Comparison of ENCODE assay signal across 8 cellular contexts in the genomic region with DNA sequence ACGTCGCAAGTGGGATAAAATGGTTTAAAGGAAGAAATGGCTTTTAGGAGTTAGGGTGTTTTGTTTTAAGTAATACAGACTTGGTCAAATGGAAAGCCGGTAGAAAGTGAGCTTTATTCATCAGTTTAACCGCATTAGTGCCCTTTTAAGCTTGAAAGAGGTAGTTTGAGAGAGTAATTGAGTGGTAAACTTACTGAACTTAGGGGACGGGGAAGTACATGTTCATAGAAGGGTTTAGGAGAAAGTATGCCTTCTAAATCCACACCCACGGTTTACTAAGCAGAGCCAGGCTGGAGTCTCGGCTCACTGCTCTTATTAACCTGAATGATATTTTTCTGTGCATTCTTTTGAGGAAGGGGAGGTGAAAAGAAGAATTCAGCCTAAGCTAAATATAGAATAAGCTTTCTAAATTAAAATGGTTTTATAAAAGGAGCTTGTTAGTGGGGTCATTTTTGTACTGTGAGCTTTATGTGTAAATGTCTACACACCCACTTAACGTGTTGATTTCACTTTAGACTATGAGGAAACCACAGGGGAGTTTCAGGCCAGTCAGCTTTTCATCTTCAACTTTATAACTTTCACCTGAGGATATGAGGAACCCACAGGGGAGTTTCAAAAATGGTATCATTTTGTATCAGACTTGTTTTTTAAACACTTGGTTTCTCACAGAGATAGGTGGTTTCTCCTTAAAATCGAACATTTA. TPM values are rescaled to one million over a fixed set of nuclear protein-coding genes. Genes with fewer than 3 reads are reported as not detected.
A peak's percentile ranks its signal among the peaks of the same experiment; 100 is the strongest.
DNase-seq lines count a peak whose midpoint lies in the region; ATAC-seq, FAIRE-seq and TF ChIP-seq lines count a peak whose summit lies in the region.
"Not testable (repeated sequence)": the region's sequence is repeated elsewhere in the genome, so short reads cannot be mapped to it uniquely, and the experiment has no call there.

No MANE protein-coding gene starts in this region.

- H3K4me3 ChIP-seq in IMR-90 (ENCODE audit: insufficient read depth, low read depth, low read length) (peak overlapping the region; percentile 50; the same call in 1 of the 2 replicates), heart left ventricle (peak overlapping the region in 10 of 12 donors; percentile 27 to 78 (median 54)), vagina (peak overlapping the region; percentile 44 to 49)
- not testable (repeated sequence) for H3K4me3 ChIP-seq in GM12878; parathyroid adenoma (ENCODE audit: low read depth, low read length)

- not testable (repeated sequence) for TF ChIP-seq POLR2A in IMR-90 (IDR thresholded peaks at IDR 0.05; ENCODE audit: low read depth, low read length); GM12878 (IDR thresholded peaks at IDR 0.05; ENCODE audit: low read depth, low read length); heart left ventricle (IDR thresholded peaks at IDR 0.05); vagina (IDR thresholded peaks at IDR 0.05)

- not testable (repeated sequence) for DNase-seq in IMR-90; heart left ventricle; vagina (ENCODE audit: extremely low spot score in 2 of 2)
- peak; percentile 58 for DNase-seq in activated CD4-positive, alpha-beta T cell treated with anti-CD3 and anti-CD28 coated beads for 36 hours
- peak; percentile 42 for DNase-seq in GM12878 (ENCODE audit: low read depth, low spot score)

- not testable (repeated sequence) for TF ChIP-seq CTCF in IMR-90 (conservative IDR thresholded peaks at IDR 0.05; ENCODE audit: low read depth, low read length); GM12878 (IDR thresholded peaks at IDR 0.05 in 2 of 3, conservative IDR thresholded peaks at IDR 0.05 in 1 of 3; ENCODE audit: control insufficient read depth in 2 of 3, extremely low read depth in 1 of 3, insufficient read depth in 1 of 3, low read depth in 3 of 3, low read length in 3 of 3); heart left ventricle (IDR thresholded peaks at IDR 0.05); parathyroid adenoma (IDR thresholded peaks at IDR 0.05); vagina (IDR thresholded peaks at IDR 0.05)

- in situ Hi-C loops in IMR-90 (cut with MboI; ENCODE audit: low sequenced_read_pairs); GM12878 (cut with MboI): not testable (repeated sequence)

- H3K14ac ChIP-seq in IMR-90 (replicated peaks; ENCODE audit: low read depth, low read length): not testable (repeated sequence)

- intact Hi-C loops in IMR-90 (cut with micrococcal nuclease); activated CD4-positive, alpha-beta T cell treated with anti-CD3 and anti-CD28 coated beads for 36 hours (cut with DNase I, micrococcal nuclease); GM12878 (cut with micrococcal nuclease; ENCODE audit: unreplicated experiment); heart left ventricle (cut with DNase I); vagina (cut with DNase I): not testable (repeated sequence)

- not testable (repeated sequence) for H2BK15ac ChIP-seq in IMR-90 (ENCODE audit: low read depth, low read length)

- H2AK9ac ChIP-seq in IMR-90 (replicated peaks; ENCODE audit: low read depth, low read length, poor library complexity): not testable (repeated sequence)

- H2AK5ac ChIP-seq in IMR-90 (ENCODE audit: low read depth, low read length): not testable (repeated sequence)

- RAD21 ChIA-PET in GM12878 (lab: Charles Lee; ENCODE audit: unreplicated experiment): not testable (repeated sequence)

- H2BK120ac ChIP-seq in IMR-90 (ENCODE audit: low read depth, low read length): not testable (repeated sequence)

- not testable (repeated sequence) for H3K4me1 ChIP-seq in IMR-90 (ENCODE audit: control insufficient read depth, insufficient read depth, low read length); GM12878 (ENCODE audit: control insufficient read depth, insufficient read depth, low read length); heart left ventricle; parathyroid adenoma; vagina

- not testable (repeated sequence) for FAIRE-seq in GM12878 (lab: Jason Lieb, UNC)

- H4K91ac ChIP-seq in IMR-90 (ENCODE audit: insufficient read depth, low read depth, low read length): not testable (repeated sequence)

- ATAC-seq in GM18520 (IDR thresholded peaks at IDR 0.05; ENCODE audit: unreplicated experiment) (peak; percentile 64), HG02588 (IDR thresholded peaks at IDR 0.05; ENCODE audit: unreplicated experiment) (peak; percentile 60), IMR-90 (ENCODE audit: low read depth) (peak; percentile 8; the same call in 1 of the 2 replicates), GM12878 (peak; percentile 74)
- peak; percentile 81 for ATAC-seq in activated CD4-positive, alpha-beta T cell treated with anti-CD3 and anti-CD28 coated beads for 36 hours
- not testable (repeated sequence) for ATAC-seq in heart left ventricle

- H3K27ac ChIP-seq in IMR-90 (ENCODE audit: insufficient read depth, low read length) (peak overlapping the region; percentile 35; the same call in 1 of the 2 replicates), heart left ventricle (peak overlapping the region in 11 of 12 donors; percentile 33 to 87 (median 69)), parathyroid adenoma (peak overlapping the region; percentile 29), vagina (peak overlapping the region; percentile 87)
- not testable (repeated sequence) for H3K27ac ChIP-seq in GM12878 (ENCODE audit: control insufficient read depth, insufficient read depth)

- H4K20me1 ChIP-seq in IMR-90 (ENCODE audit: insufficient read depth, low read length); GM12878 (ENCODE audit: control insufficient read depth, insufficient read depth): not testable (repeated sequence)

- not testable (repeated sequence) for H3K56ac ChIP-seq in IMR-90 (ENCODE audit: extremely low read depth, insufficient read depth, low read length)

- H4K5ac ChIP-seq in IMR-90 (ENCODE audit: low read depth, low read length): not testable (repeated sequence)

- not testable (repeated sequence) for H3K36me3 Mint-ChIP-seq in activated CD4-positive, alpha-beta T cell treated with anti-CD3 and anti-CD28 coated beads for 36 hours (ENCODE audit: low read depth)

- not testable (repeated sequence) for TF ChIP-seq RAD21 in IMR-90 (IDR thresholded peaks at IDR 0.05; ENCODE audit: low read length); GM12878 (IDR thresholded peaks at IDR 0.05; ENCODE audit: insufficient read depth, low read depth, low read length)

- not testable (repeated sequence) for H3K9me3 ChIP-seq in IMR-90 (ENCODE audit: control insufficient read depth, insufficient read depth, low read length); GM12878 (replicated peaks; ENCODE audit: control insufficient read depth, insufficient read depth, low read length); heart left ventricle; parathyroid adenoma (ENCODE audit: control insufficient read depth, low read length); vagina

- not testable (repeated sequence) for H2AFZ ChIP-seq in IMR-90 (replicated peaks; ENCODE audit: low read length, poor library complexity); GM12878 (ENCODE audit: control insufficient read depth, low read depth, low read length); parathyroid adenoma

- CTCF ChIA-PET in IMR-90 (lab: Yijun Ruan, JAX); activated CD4-positive, alpha-beta T cell treated with anti-CD3 and anti-CD28 coated beads for 36 hours (lab: Charles Lee); GM12878 (lab: Yijun Ruan, JAX): not testable (repeated sequence)

- H3K27ac Mint-ChIP-seq in activated CD4-positive, alpha-beta T cell treated with anti-CD3 and anti-CD28 coated beads for 36 hours: peak overlapping the region; percentile 90

- not testable (repeated sequence) for TF ChIP-seq EP300 in GM12878 (IDR thresholded peaks at IDR 0.05; ENCODE audit: borderline replicate concordance in 1 of 2, control insufficient read depth in 1 of 2, low read depth in 2 of 2, low read length in 2 of 2)

- H3K36me3 ChIP-seq in IMR-90 (ENCODE audit: control insufficient read depth, insufficient read depth, low read length); GM12878 (ENCODE audit: control insufficient read depth in 2 of 2, insufficient read depth in 2 of 2, low read length in 1 of 2); parathyroid adenoma (ENCODE audit: control insufficient read depth, insufficient read depth, low read length); vagina: not testable (repeated sequence)
- H3K36me3 ChIP-seq in heart left ventricle: peaks cover 0 to 12% (median 0%) of the 10 kb centered on the region in 9 donors

- H3K9me3 Mint-ChIP-seq in activated CD4-positive, alpha-beta T cell treated with anti-CD3 and anti-CD28 coated beads for 36 hours (ENCODE audit: low read depth): not testable (repeated sequence)

- not testable (repeated sequence) for H3K9me1 ChIP-seq in IMR-90 (ENCODE audit: insufficient read depth, low read length)

- dilution Hi-C loops in IMR-90 (cut with HindIII; ENCODE audit: low sequenced_read_pairs, unreplicated experiment): not testable (repeated sequence)

- no CpG with 5 or more reads among the region's 9 CpGs for WGBS in IMR-90 (ENCODE audit: extremely low coverage in 2 of 2, insufficient read length in 1 of 2), 2 experiments
- WGBS in GM12878 (ENCODE audit: insufficient coverage, insufficient replicate concordance, low lambda C conversion rate, missing lambda C conversion rate): 0% methylated on average over 7 of the region's 9 CpGs
- WGBS in heart left ventricle, 4 donors: 7 to 20% (median 14%) methylated on average over 7 to 9 of the region's 9 CpGs

- H3K4me1 Mint-ChIP-seq in activated CD4-positive, alpha-beta T cell treated with anti-CD3 and anti-CD28 coated beads for 36 hours: not testable (repeated sequence)

- H3K4me3 Mint-ChIP-seq in activated CD4-positive, alpha-beta T cell treated with anti-CD3 and anti-CD28 coated beads for 36 hours: peak overlapping the region; percentile 70

- not testable (repeated sequence) for H3K79me2 ChIP-seq in GM12878 (ENCODE audit: control insufficient read depth, insufficient read depth, low read length); parathyroid adenoma

- not testable (repeated sequence) for H3K9ac ChIP-seq in IMR-90 (ENCODE audit: low read depth, low read length); GM12878 (ENCODE audit: control insufficient read depth, insufficient read depth, low read length); parathyroid adenoma

- not testable (repeated sequence) for H3K27me3 Mint-ChIP-seq in activated CD4-positive, alpha-beta T cell treated with anti-CD3 and anti-CD28 coated beads for 36 hours

- H3K4me2 ChIP-seq in IMR-90 (ENCODE audit: low read depth, low read length): peak overlapping the region; percentile 40; the same call in 1 of the 2 replicates
- not testable (repeated sequence) for H3K4me2 ChIP-seq in GM12878 (ENCODE audit: control insufficient read depth, insufficient read depth); parathyroid adenoma (ENCODE audit: low read length)

- SMC1A ChIA-PET in GM12878 (lab: Charles Lee; ENCODE audit: uncharacterized antibody, unreplicated experiment): not testable (repeated sequence)

- POLR2A ChIA-PET in IMR-90 (lab: Charles Lee; ENCODE audit: unreplicated experiment); activated CD4-positive, alpha-beta T cell treated with anti-CD3 and anti-CD28 coated beads for 36 hours (lab: Charles Lee); GM12878 (lab: Charles Lee): not testable (repeated sequence)

- H3K23ac ChIP-seq in IMR-90 (ENCODE audit: low read depth, low read length): not testable (repeated sequence)

- not testable (repeated sequence) for H3K4ac ChIP-seq in IMR-90 (ENCODE audit: low read depth, low read length)

- not testable (repeated sequence) for H4K8ac ChIP-seq in IMR-90 (ENCODE audit: low read depth in 2 of 2, low read length in 2 of 2)

- peak overlapping the region; percentile 44; the same call in 1 of the 2 replicates for H3K18ac ChIP-seq in IMR-90 (ENCODE audit: low read depth, low read length)

- peak overlapping the region; percentile 33 for H2BK5ac ChIP-seq in IMR-90 (ENCODE audit: low read depth, low read length, poor library complexity, severe bottlenecking)

- H3K27me3 ChIP-seq in IMR-90 (ENCODE audit: control insufficient read depth, insufficient read depth, low read length); GM12878 (replicated peaks in 1 of 2; ENCODE audit: control insufficient read depth in 2 of 2, insufficient read depth in 2 of 2, low read length in 1 of 2); heart left ventricle; parathyroid adenoma (ENCODE audit: control insufficient read depth, insufficient read depth, low read length); vagina: not testable (repeated sequence)

- TSS peak; percentile 57 for BruUV-seq in IMR-90 (replicated peaks; lab: Mats Ljungman, UMichigan)
- TSS peak; percentile 77 for BruUV-seq in GM12878 (replicated peaks; lab: Mats Ljungman, UMichigan)

- H3K79me1 ChIP-seq in IMR-90 (ENCODE audit: low read depth in 1 of 2, low read length in 2 of 2): not testable (repeated sequence)

- not testable (repeated sequence) for H2BK20ac ChIP-seq in IMR-90 (ENCODE audit: low read depth, low read length)

RNA-seq across cellular contexts. Expression of gene GOLGA8M, which starts 26.5 kb away (rescaled TPM):
- total RNA-seq in IMR-90 (2012; rRNA removed) (under 0.01 TPM in 1 of 2 replicates, not detected in the other), GM12878 (2014; rRNA removed) (not detected in 2 replicates), GM12878 (2014; rRNA removed; fragmentation: Illumina TruSeq; extraction: Trizol) (not detected in 2 replicates), GM12878 (2021) (not detected in 2 replicates), heart left ventricle (1 to 10 TPM in 6 of 9 donors, under 1 TPM in 2, not detected in 1; 0.67 to 2.6 (median 1.4) TPM), vagina (10.8 TPM)
- polyA plus RNA-seq in IMR-90 (2012; rRNA removed) (0.24 TPM in 1 of 2 replicates, not detected in the other), GM12878 (2011; rRNA removed) (0.08 and 0.32 TPM in 2 replicates), GM12878 (2014; fragmentation: Illumina TruSeq; extraction: Trizol) (not detected in 2 replicates), GM12878 (2014; fragmentation: Nextera tagmentation; extraction: Ambion mirVana) (not detected), GM12878 (2014; rRNA removed) (not detected in 2 replicates), GM12878 (2016; fragmentation: Nextera tagmentation; extraction: Ambion mirVana) (not detected), heart left ventricle (under 1 TPM; 0.18 to 0.72 TPM)
- not detected in 2 replicates for polyA plus RNA-seq in IMR-90 (2012; cell fraction: cytosol; rRNA removed)
- polyA plus RNA-seq in IMR-90 (2012; cell fraction: nucleus; rRNA removed; ENCODE audit: low replicate concordance): 0.36 and 1.9 TPM in 2 replicates
- total RNA-seq in activated CD4-positive, alpha-beta T cell treated with anti-CD3 and anti-CD28 coated beads for 36 hours: under 1 TPM; 0.35 to 0.75 TPM
- total RNA-seq in GM12878 (2013; cell fraction: nucleolus; rRNA removed): not detected in 2 replicates
- not detected for polyA plus RNA-seq in GM12878 (2011; ENCODE audit: low read depth)
- 0.10 and 0.24 TPM in 2 replicates for polyA plus RNA-seq in GM12878 (2011; cell fraction: cytosol; rRNA removed)
- 0.51 and 0.70 TPM in 2 replicates for polyA plus RNA-seq in GM12878 (2011; cell fraction: nucleus; rRNA removed)
- not detected in 2 replicates for polyA plus RNA-seq in GM12878 (2012)
- polyA minus RNA-seq in GM12878 (2011; rRNA and poly(A)+ RNA removed): not detected in 2 replicates
- polyA minus RNA-seq in GM12878 (2011; cell fraction: cytosol; rRNA and poly(A)+ RNA removed): not detected in 2 replicates
- polyA minus RNA-seq in GM12878 (2011; cell fraction: nucleus; rRNA and poly(A)+ RNA removed): 0.19 TPM in 1 of 2 replicates, not detected in the other
